8 cellular contexts compared by ENCODE assay signal in the genomic region with DNA sequence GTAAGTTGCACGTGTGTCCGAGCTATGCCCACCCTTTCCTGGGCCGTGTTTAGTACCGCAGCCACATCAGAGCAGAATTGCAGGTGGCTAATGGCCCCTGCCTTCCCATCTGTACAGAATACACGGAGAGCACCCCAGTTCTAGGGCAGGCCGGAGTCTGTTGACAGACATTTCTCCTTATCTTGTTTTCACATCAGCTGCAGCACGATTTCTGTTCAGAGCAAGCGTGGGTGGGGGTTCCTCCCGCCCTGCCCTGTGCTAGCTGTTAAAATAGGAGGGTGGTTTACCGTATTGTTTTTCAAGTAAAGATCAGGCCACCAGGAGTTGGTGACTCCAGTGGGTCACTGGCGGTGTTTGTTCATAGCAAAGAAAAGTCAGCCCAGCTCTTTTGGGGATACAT. TPM values are rescaled to one million over a fixed set of nuclear protein-coding genes. Genes with fewer than 3 reads are reported as not detected.
DNase-seq lines count a peak whose midpoint lies in the region; ATAC-seq and TF ChIP-seq lines count a peak whose summit lies in the region.

No MANE protein-coding gene starts in this region.

- H3K4me3 ChIP-seq in BLaER1 (peak overlapping the region; percentile 47), breast epithelium (no peak overlapping the region)

- no peak for TF ChIP-seq POLR2A in breast epithelium (IDR thresholded peaks at IDR 0.05)

- H3K4me3 Mint-ChIP-seq in immature natural killer cell = peak overlapping the region; percentile 65 to 88 (median 77)

- H3K36me3 ChIP-seq in BLaER1 = peaks cover 50% of the 10 kb centered on the region
- H3K36me3 ChIP-seq in breast epithelium = no peaks in the 10 kb centered on the region

- H3K4me1 Mint-ChIP-seq in immature natural killer cell = peaks cover 60 to 88% of the 10 kb centered on the region in 2 donors

- H3K4me1 ChIP-seq in BLaER1 (peaks cover 97% of the 10 kb centered on the region), breast epithelium (no peaks in the 10 kb centered on the region)

- H3K27ac ChIP-seq in BLaER1 = peak overlapping the region; percentile 96
- no peak overlapping the region for H3K27ac ChIP-seq in breast epithelium

- DNase-seq in activated CD4-positive, alpha-beta T cell treated with anti-CD3 and anti-CD28 coated beads for 4 hours = peak; percentile 72 to 75
- DNase-seq in immature natural killer cell (peak; percentile 43 to 57 (median 47)), AG08396 (ENCODE audit: low spot score) (no peak), breast epithelium (ENCODE audit: low spot score in 2 of 2) (no peak)

- TF ChIP-seq CTCF in breast epithelium (IDR thresholded peaks at IDR 0.05) = no peak

- H3K27me3 Mint-ChIP-seq in immature natural killer cell (ENCODE audit: low read depth in 3 of 3) = peaks cover 0 to 4% (median 0%) of the 10 kb centered on the region in 3 donors

- intact Hi-C loops in breast epithelium (cut with DNase I; ENCODE audit: low total_unique reads) = no loop called here

- peaks cover 0 to 9% (median 0%) of the 10 kb centered on the region in 3 donors for H3K36me3 Mint-ChIP-seq in immature natural killer cell

- peak overlapping the region; percentile 87 for H3K4me2 ChIP-seq in BLaER1

- no peaks in the 10 kb centered on the region for H3K9me3 Mint-ChIP-seq in immature natural killer cell

- H3K9me3 ChIP-seq in BLaER1 (no peaks in the 10 kb centered on the region), breast epithelium (no peaks in the 10 kb centered on the region)

- ATAC-seq in HG02973 (IDR thresholded peaks at IDR 0.05; ENCODE audit: unreplicated experiment) (peak; percentile 32), GM19397 (IDR thresholded peaks at IDR 0.05; ENCODE audit: unreplicated experiment) (no peak), GM18870 (IDR thresholded peaks at IDR 0.05; ENCODE audit: unreplicated experiment) (no peak)

- H4K20me1 ChIP-seq in BLaER1 = no peaks in the 10 kb centered on the region

- H3K27me3 ChIP-seq in BLaER1 (no peaks in the 10 kb centered on the region), breast epithelium (no peaks in the 10 kb centered on the region)

- peak overlapping the region; percentile 81 for H3K9ac ChIP-seq in BLaER1

- H3K27ac Mint-ChIP-seq in immature natural killer cell = peak overlapping the region; percentile 71 to 92 (median 89)

RNA-seq across cellular contexts. Expression of gene UBASH3B, which starts 41.1 kb away (rescaled TPM):
- 10 to 100 TPM in 1 of 3 donors, 1 to 10 TPM in 2; 7.5 to 17.5 (median 9.6) TPM for polyA plus RNA-seq in immature natural killer cell
- total RNA-seq in breast epithelium = 1 to 10 TPM; 4.7 to 6.2 (median 4.8) TPM

Comparison
In these comparisons a context has a peak if more than half of its experiments do, and no peak if none do; other contexts are left out.
1. DNase-seq: peak in activated CD4-positive, alpha-beta T cell treated with anti-CD3 and anti-CD28 coated beads for 4 hours (2 of 2) and immature natural killer cell (3 of 3); none in AG08396 (single experiment) and breast epithelium (0 of 2).